ENCODE assay signal across 16 cellular contexts in genomic region chr13:94128430-94128829, GRCh38.
DNase-seq lines count a peak whose midpoint lies in the region; ATAC-seq, FAIRE-seq and TF ChIP-seq lines count a peak whose summit lies in the region.
"Had no signal": no experiment of that assay in that cellular context is flagged by ENCODE, and none has a peak within 500 bp of the region (broad histone marks: within the 10 kb centered on the region; RNA-seq: fewer than 3 reads in every experiment).

No MANE protein-coding gene starts in this region.

- H3K27ac ChIP-seq in right atrium auricular region = peak overlapping the region; percentile 20 to 69
- H3K27ac ChIP-seq: lower lobe of right lung, neutrophil had no signal

- H3K9me3 ChIP-seq in adipocyte (ENCODE audit: control insufficient read depth, low read length) (no peaks in the 10 kb centered on the region), right atrium auricular region (no peaks in the 10 kb centered on the region)
- H3K9me3 ChIP-seq: lower lobe of right lung, neutrophil had no signal

- peak; percentile 29 for FAIRE-seq in D721Med (lab: Jason Lieb, UNC)
- FAIRE-seq: GM19239 had no signal

- H3K27ac Mint-ChIP-seq in activated CD4-positive, alpha-beta memory T cell treated with anti-CD3 and anti-CD28 coated beads, Interleukin-2, amount 10 ng/mL, durations not matched to agents 7 days and 5 days = no peak overlapping the region
- H3K27ac Mint-ChIP-seq in activated CD8-positive, alpha-beta T cell treated with anti-CD3 and anti-CD28 coated beads for 36 hours = no peak overlapping the region

- TF ChIP-seq CTCF in D721Med (IDR thresholded peaks at IDR 0.05; ENCODE audit: insufficient read depth, missing control alignments) (no peak), right atrium auricular region (IDR thresholded peaks at IDR 0.05) (no peak)
- no peak for TF ChIP-seq CTCF in activated CD8-positive, alpha-beta T cell treated with anti-CD3 and anti-CD28 coated beads for 36 hours (IDR thresholded peaks at IDR 0.05)

- CTCF ChIA-PET in activated CD4-positive, alpha-beta memory T cell treated with anti-CD3 and anti-CD28 coated beads, Interleukin-2, amount 10 ng/mL, durations not matched to agents 7 days and 5 days (lab: Charles Lee) = no interaction called here
- CTCF ChIA-PET in activated CD8-positive, alpha-beta T cell treated with anti-CD3 and anti-CD28 coated beads for 36 hours (lab: Charles Lee) = no interaction called here

- H3K4me1 Mint-ChIP-seq in activated T-cell treated with anti-CD3 and anti-CD28 coated beads, Interleukin-2, amount 50 U/mL, for 4 hours (ENCODE audit: low read depth) = no peaks in the 10 kb centered on the region
- H3K4me1 Mint-ChIP-seq in activated CD4-positive, alpha-beta memory T cell treated with anti-CD3 and anti-CD28 coated beads, Interleukin-2, amount 10 ng/mL, durations not matched to agents 7 days and 5 days = no peaks in the 10 kb centered on the region
- peaks cover 5% of the 10 kb centered on the region for H3K4me1 Mint-ChIP-seq in activated CD8-positive, alpha-beta T cell treated with anti-CD3 and anti-CD28 coated beads for 36 hours (ENCODE audit: low read depth)

- intact Hi-C loops in activated CD8-positive, alpha-beta T cell treated with anti-CD3 and anti-CD28 coated beads for 36 hours (cut with micrococcal nuclease) = no loop called here

- no peak overlapping the region for H3K9ac ChIP-seq in adipocyte (ENCODE audit: low read length)

- H3K4me3 Mint-ChIP-seq in activated T-cell treated with anti-CD3 and anti-CD28 coated beads, Interleukin-2, amount 50 U/mL, for 4 hours = no peak overlapping the region
- H3K4me3 Mint-ChIP-seq in activated CD4-positive, alpha-beta memory T cell treated with anti-CD3 and anti-CD28 coated beads, Interleukin-2, amount 10 ng/mL, durations not matched to agents 7 days and 5 days = no peak overlapping the region
- H3K4me3 Mint-ChIP-seq in activated CD8-positive, alpha-beta T cell treated with anti-CD3 and anti-CD28 coated beads for 36 hours = no peak overlapping the region

- H3K27me3 Mint-ChIP-seq in activated T-cell treated with anti-CD3 and anti-CD28 coated beads, Interleukin-2, amount 50 U/mL, for 4 hours (ENCODE audit: low read depth) = no peaks in the 10 kb centered on the region
- H3K27me3 Mint-ChIP-seq in activated CD4-positive, alpha-beta memory T cell treated with anti-CD3 and anti-CD28 coated beads, Interleukin-2, amount 10 ng/mL, durations not matched to agents 7 days and 5 days = no peaks in the 10 kb centered on the region
- H3K27me3 Mint-ChIP-seq in activated CD8-positive, alpha-beta T cell treated with anti-CD3 and anti-CD28 coated beads for 36 hours = no peaks in the 10 kb centered on the region

- no peak for DNase-seq in D721Med (ENCODE audit: insufficient read length, low spot score)
- no peak for DNase-seq in adipocyte (ENCODE audit: low read depth)
- peak; percentile 68 for DNase-seq in right atrium auricular region (ENCODE audit: low spot score)
- peak; percentile 84 for DNase-seq in renal cortical epithelial cell (ENCODE audit: low read depth)
- DNase-seq in activated T-cell treated with anti-CD3 and anti-CD28 coated beads, Interleukin-2, amount 50 U/mL, for 4 hours = no peak
- no peak for DNase-seq in activated CD4-positive, alpha-beta memory T cell treated with anti-CD3 and anti-CD28 coated beads, Interleukin-2, amount 10 ng/mL, durations not matched to agents 7 days and 5 days
- DNase-seq in activated CD8-positive, alpha-beta T cell treated with anti-CD3 and anti-CD28 coated beads for 36 hours = no peak
- no peak for DNase-seq in activated CD4-positive, alpha-beta T cell treated with anti-CD3 and anti-CD28 coated beads, Interleukin-2, amount 50 U/mL, for 48 hours
- DNase-seq: activated CD4-positive, CD25-positive, alpha-beta regulatory T cell; glutamatergic neuron; GOT3; lower lobe of right lung; NK-92 treated with Interleukin-12 subunit alpha and Interleukin-12 subunit beta, amount 100 ng/mL, for 24 hours; stimulated activated CD8-positive, alpha-beta memory T cell treated with anti-CD3 and anti-CD28 coated beads, Interleukin-4, amount 100 ng/mL, for 48 hours had no signal

- H3K4me3 ChIP-seq in adipocyte (ENCODE audit: low read length) (peak overlapping the region; percentile 10), right atrium auricular region (no peak overlapping the region)
- H3K4me3 ChIP-seq: lower lobe of right lung had no signal

- H3K36me3 ChIP-seq in adipocyte (ENCODE audit: control insufficient read depth, insufficient read depth, low read length, severe bottlenecking) (no peaks in the 10 kb centered on the region), right atrium auricular region (no peaks in the 10 kb centered on the region)
- H3K36me3 ChIP-seq: lower lobe of right lung, neutrophil had no signal

- POLR2A ChIA-PET in activated CD4-positive, alpha-beta memory T cell treated with anti-CD3 and anti-CD28 coated beads, Interleukin-2, amount 10 ng/mL, durations not matched to agents 7 days and 5 days (lab: Charles Lee) = no interaction called here
- POLR2A ChIA-PET in activated CD8-positive, alpha-beta T cell treated with anti-CD3 and anti-CD28 coated beads for 36 hours (lab: Charles Lee) = no interaction called here

- ATAC-seq in activated T-cell treated with anti-CD3 and anti-CD28 coated beads, Interleukin-2, amount 50 U/mL, for 4 hours = no peak
- no peak for ATAC-seq in activated CD8-positive, alpha-beta T cell treated with anti-CD3 and anti-CD28 coated beads for 36 hours

- H3K36me3 Mint-ChIP-seq in activated T-cell treated with anti-CD3 and anti-CD28 coated beads, Interleukin-2, amount 50 U/mL, for 4 hours (ENCODE audit: insufficient read depth) = no peaks in the 10 kb centered on the region
- no peaks in the 10 kb centered on the region for H3K36me3 Mint-ChIP-seq in activated CD4-positive, alpha-beta memory T cell treated with anti-CD3 and anti-CD28 coated beads, Interleukin-2, amount 10 ng/mL, durations not matched to agents 7 days and 5 days (ENCODE audit: low read depth)
- no peaks in the 10 kb centered on the region for H3K36me3 Mint-ChIP-seq in activated CD8-positive, alpha-beta T cell treated with anti-CD3 and anti-CD28 coated beads for 36 hours (ENCODE audit: low read depth)

- no peaks in the 10 kb centered on the region for H3K9me3 Mint-ChIP-seq in activated T-cell treated with anti-CD3 and anti-CD28 coated beads, Interleukin-2, amount 50 U/mL, for 4 hours
- H3K9me3 Mint-ChIP-seq in activated CD4-positive, alpha-beta memory T cell treated with anti-CD3 and anti-CD28 coated beads, Interleukin-2, amount 10 ng/mL, durations not matched to agents 7 days and 5 days = no peaks in the 10 kb centered on the region
- no peaks in the 10 kb centered on the region for H3K9me3 Mint-ChIP-seq in activated CD8-positive, alpha-beta T cell treated with anti-CD3 and anti-CD28 coated beads for 36 hours

- H3K4me1 ChIP-seq in adipocyte (ENCODE audit: control insufficient read depth, insufficient read depth, low read length) (peaks cover 26% of the 10 kb centered on the region), right atrium auricular region (peaks cover 0 to 5% of the 10 kb centered on the region in 2 donors)
- H3K4me1 ChIP-seq: lower lobe of right lung had no signal

- H3K27me3 ChIP-seq in adipocyte (replicated peaks; ENCODE audit: control insufficient read depth, insufficient read depth, low read length) = no peaks in the 10 kb centered on the region
- H3K27me3 ChIP-seq in right atrium auricular region = no peaks in the 10 kb centered on the region
- H3K27me3 ChIP-seq: neutrophil had no signal

Comparison
In these comparisons a context has a peak if more than half of its experiments do, and no peak if none do; other contexts are left out.
1. DNase-seq: peak in right atrium auricular region (single experiment) and renal cortical epithelial cell (single experiment); none in D721Med (single experiment), adipocyte (single experiment), activated T-cell treated with anti-CD3 and anti-CD28 coated beads, Interleukin-2, amount 50 U/mL, for 4 hours (single experiment), activated CD4-positive, alpha-beta memory T cell treated with anti-CD3 and anti-CD28 coated beads, Interleukin-2, amount 10 ng/mL, durations not matched to agents 7 days and 5 days (single experiment), activated CD8-positive, alpha-beta T cell treated with anti-CD3 and anti-CD28 coated beads for 36 hours (single experiment) and activated CD4-positive, alpha-beta T cell treated with anti-CD3 and anti-CD28 coated beads, Interleukin-2, amount 50 U/mL, for 48 hours (0 of 2).